In genomic region chr14:102509744-102510615, GRCh38 we compare ENCODE assay signal across 8 cellular contexts. TPM values are rescaled to one million over a fixed set of nuclear protein-coding genes. Genes with fewer than 3 reads are reported as not detected.
DNase-seq lines count a peak whose midpoint lies in the region; ATAC-seq and TF ChIP-seq lines count a peak whose summit lies in the region.

A gene with protein sequence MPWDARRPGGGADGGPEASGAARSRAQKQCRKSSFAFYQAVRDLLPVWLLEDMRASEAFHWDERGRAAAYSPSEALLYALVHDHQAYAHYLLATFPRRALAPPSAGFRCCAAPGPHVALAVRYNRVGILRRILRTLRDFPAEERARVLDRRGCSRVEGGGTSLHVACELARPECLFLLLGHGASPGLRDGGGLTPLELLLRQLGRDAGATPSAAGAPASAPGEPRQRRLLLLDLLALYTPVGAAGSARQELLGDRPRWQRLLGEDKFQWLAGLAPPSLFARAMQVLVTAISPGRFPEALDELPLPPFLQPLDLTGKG (minus strand): TSS chr14:102509776. CDS start chr14:102507889, 1,887 bp downstream.

- CTCF ChIA-PET in AG04449 (lab: Yijun Ruan, JAX), result interaction anchor here (1.1 to 3.6 kb wide), 3 partner anchors 9 to 73 kb away, joined by 4 to 24 read pairs (median 16); no protein-coding TSS in a partner anchor

- POLR2A ChIA-PET in AG04449 (lab: Yijun Ruan, JAX), result no interaction called here

- peak; percentile 23 for DNase-seq in AG04449 (ENCODE audit: low read depth, low spot score)
- DNase-seq in NCI-H460 (ENCODE audit: extremely low read depth, low read depth), result peak; percentile 94
- DNase-seq in activated CD4-positive, alpha-beta T cell treated with anti-CD3 and anti-CD28 coated beads for 4 hours, result peak; percentile 86 to 88
- DNase-seq in choroid plexus epithelial cell (ENCODE audit: low read depth), result peak; percentile 94
- DNase-seq in kidney glomerular epithelial cell (lab: John Stamatoyannopoulos, UW), result peak; percentile 77
- peak; percentile 67 to 86 for DNase-seq in stimulated activated CD4-positive, alpha-beta T cell treated with anti-CD3 and anti-CD28 coated beads, Interleukin-15, amount 100 ng/mL, for 1 hour (ENCODE audit: low read depth in 1 of 2, low spot score in 1 of 2)

- H3K4me3 ChIP-seq in AG04449 (ENCODE audit: low read depth, low read length) (peak within 1 kb of the TSS; percentile 64), choroid plexus epithelial cell (ENCODE audit: low read depth, low read length) (peak within 1 kb of the TSS; percentile 67)

- TF ChIP-seq CTCF in AG04449 (IDR thresholded peaks at IDR 0.05; ENCODE audit: insufficient read depth, low read length, missing control alignments) (no peak), choroid plexus epithelial cell (conservative IDR thresholded peaks at IDR 0.05; ENCODE audit: low read depth, low read length) (no peak)

- ATAC-seq in GM18909 (IDR thresholded peaks at IDR 0.05; ENCODE audit: poor library complexity, unreplicated experiment) (peak; percentile 82), HG03175 (IDR thresholded peaks at IDR 0.05; ENCODE audit: unreplicated experiment) (peak; percentile 80)

RNA-seq across cellular contexts. Expression of the gene that starts here (rescaled TPM):
- total RNA-seq in NCI-H460 (2014; rRNA removed; shearing (Covaris generic)), result 13.0 and 16.5 TPM in 2 replicates
- 124 and 134 TPM in 2 replicates for polyA plus RNA-seq in NCI-H460 (2014; cell fraction: nucleus; rRNA removed)

Comparison
In these comparisons a context has a peak if more than half of its experiments do, and no peak if none do; other contexts are left out.
1. Peak in every context shown above with its lines: DNase-seq, ATAC-seq and H3K4me3 ChIP-seq.
2. DNase-seq: peak in every context shown above with its lines; median percentile 94 in NCI-H460; 94 in choroid plexus epithelial cell; 87 in activated CD4-positive, alpha-beta T cell treated with anti-CD3 and anti-CD28 coated beads for 4 hours; 77 in kidney glomerular epithelial cell; 76 in stimulated activated CD4-positive, alpha-beta T cell treated with anti-CD3 and anti-CD28 coated beads, Interleukin-15, amount 100 ng/mL, for 1 hour; 23 in AG04449.